8 cellular contexts compared by ENCODE assay signal in genomic region chr1:84271452-84272273, GRCh38. TPM values are rescaled to one million over a fixed set of nuclear protein-coding genes. Genes with fewer than 3 reads are reported as not detected.
DNase-seq lines count a peak whose midpoint lies in the region; ATAC-seq, FAIRE-seq and TF ChIP-seq lines count a peak whose summit lies in the region.

No MANE protein-coding gene starts in this region.

- H3K36me3 Mint-ChIP-seq in activated naive CD8-positive, alpha-beta T cell treated with anti-CD3 and anti-CD28 coated beads for 36 hours = no peaks in the 10 kb centered on the region
- H3K36me3 Mint-ChIP-seq in nephron (ENCODE audit: low read depth) = no peaks in the 10 kb centered on the region

- FAIRE-seq in GM18507 (lab: Jason Lieb, UNC) = peak; percentile 92

- DNase-seq in GM18507 (ENCODE audit: extremely low spot score, insufficient read length, low read depth) (peak; percentile 14), activated gamma-delta T cell (lab: John Stamatoyannopoulos, UW) (no peak), adrenal gland (no peak)
- peak; percentile 38 for DNase-seq in Jurkat, Clone E6-1 (ENCODE audit: low read depth, low spot score)
- no peak for DNase-seq in activated naive CD8-positive, alpha-beta T cell treated with anti-CD3 and anti-CD28 coated beads for 36 hours
- DNase-seq in stimulated activated CD4-positive, alpha-beta T cell treated with anti-CD3 and anti-CD28 coated beads, Interleukin-4, amount 100 ng/mL, for 4 hours = no peak

- no peaks in the 10 kb centered on the region for H3K36me3 ChIP-seq in adrenal gland (replicated peaks in 1 of 2)

- H3K9me3 ChIP-seq in adrenal gland (replicated peaks in 1 of 3) = no peaks in the 10 kb centered on the region

- 52 to 68% (median 56%) methylated on average over 7 of the region's 7 CpGs for WGBS in adrenal gland, 4 donors

- no peak overlapping the region for H3K27ac ChIP-seq in adrenal gland

- H3K4me3 ChIP-seq in Jurkat, Clone E6-1 (ENCODE audit: low read length) = no peak overlapping the region
- H3K4me3 ChIP-seq in adrenal gland = no peak overlapping the region

- H3K9me3 Mint-ChIP-seq in activated naive CD8-positive, alpha-beta T cell treated with anti-CD3 and anti-CD28 coated beads for 36 hours = peaks cover 3% of the 10 kb centered on the region
- no peaks in the 10 kb centered on the region for H3K9me3 Mint-ChIP-seq in nephron

- no peak for TF ChIP-seq CTCF in nephron (IDR thresholded peaks at IDR 0.05; ENCODE audit: unreplicated experiment in 3 of 3)
- TF ChIP-seq CTCF in adrenal gland (IDR thresholded peaks at IDR 0.05) = no peak

- H3K27ac Mint-ChIP-seq in activated naive CD8-positive, alpha-beta T cell treated with anti-CD3 and anti-CD28 coated beads for 36 hours = peak overlapping the region; percentile 6
- peak overlapping the region; percentile 91 to 95 (median 94) for H3K27ac Mint-ChIP-seq in nephron

- peaks cover 6% of the 10 kb centered on the region for H3K4me1 Mint-ChIP-seq in activated naive CD8-positive, alpha-beta T cell treated with anti-CD3 and anti-CD28 coated beads for 36 hours
- H3K4me1 Mint-ChIP-seq in nephron = peaks cover 26% of the 10 kb centered on the region

- peak; percentile 98 for ATAC-seq in GM21825 (IDR thresholded peaks at IDR 0.05; ENCODE audit: unreplicated experiment)

- no peaks in the 10 kb centered on the region for H3K4me1 ChIP-seq in adrenal gland (replicated peaks in 1 of 2)

- no peaks in the 10 kb centered on the region for H3K27me3 Mint-ChIP-seq in activated naive CD8-positive, alpha-beta T cell treated with anti-CD3 and anti-CD28 coated beads for 36 hours
- no peaks in the 10 kb centered on the region for H3K27me3 Mint-ChIP-seq in nephron (ENCODE audit: low read depth)

- intact Hi-C loops in adrenal gland (cut with DNase I) = no loop called here

- H3K4me3 Mint-ChIP-seq in activated naive CD8-positive, alpha-beta T cell treated with anti-CD3 and anti-CD28 coated beads for 36 hours = no peak overlapping the region
- peak overlapping the region; percentile 31 to 37 (median 31) for H3K4me3 Mint-ChIP-seq in nephron

- H3K27me3 ChIP-seq in adrenal gland = no peaks in the 10 kb centered on the region

- TF ChIP-seq POLR2A in adrenal gland (IDR thresholded peaks at IDR 0.05) = no peak

RNA-seq across cellular contexts. Expression of gene SAMD13, which starts 29.8 kb away (rescaled TPM):
- polyA plus RNA-seq in Jurkat, Clone E6-1 (2012; ENCODE audit: insufficient read depth, insufficient read length) = 6.2 TPM
- total RNA-seq in activated naive CD8-positive, alpha-beta T cell treated with anti-CD3 and anti-CD28 coated beads for 36 hours = 1 to 10 TPM in 1 of 2 experiments, under 1 TPM in 1; 0.84 to 1.1 TPM
- total RNA-seq in adrenal gland = 1 to 10 TPM; 1.3 to 6.4 (median 3.4) TPM
- 1 to 10 TPM; 1.0 to 5.9 (median 2.0) TPM for polyA plus RNA-seq in adrenal gland

Comparison
In these comparisons a context has a peak if more than half of its experiments do, and no peak if none do; other contexts are left out.
1. DNase-seq: peak in GM18507 (single experiment) and Jurkat, Clone E6-1 (single experiment); none in activated naive CD8-positive, alpha-beta T cell treated with anti-CD3 and anti-CD28 coated beads for 36 hours (single experiment), activated gamma-delta T cell (single experiment), stimulated activated CD4-positive, alpha-beta T cell treated with anti-CD3 and anti-CD28 coated beads, Interleukin-4, amount 100 ng/mL, for 4 hours (0 of 2) and adrenal gland (0 of 7).